1 cellular context compared by ENCODE assay signal in genomic region chr5:74020488-74020887, GRCh38.
TF ChIP-seq lines count a peak whose summit lies in the region.

No MANE protein-coding gene starts in this region.

TF ChIP-seq in WTC11, 78 proteins besides CTCF, POLR2A, EP300 and RAD21 (continued from another document):
- TF ChIP-seq MLX (CRISPR knock-in tag; IDR thresholded peaks at IDR 0.05) (no peak), NFYB (CRISPR knock-in tag; conservative IDR thresholded peaks at IDR 0.05; ENCODE audit: low read depth) (no peak), ATF2 (CRISPR knock-in tag; IDR thresholded peaks at IDR 0.05; ENCODE audit: borderline replicate concordance, low read depth) (no peak), E2F1 (CRISPR knock-in tag; IDR thresholded peaks at IDR 0.05) (no peak), MYBL2 (CRISPR knock-in tag; IDR thresholded peaks at IDR 0.05) (no peak), E2F4 (CRISPR knock-in tag; IDR thresholded peaks at IDR 0.05; ENCODE audit: borderline replicate concordance, low read depth) (no peak), ZNF671 (CRISPR knock-in tag; IDR thresholded peaks at IDR 0.05) (no peak), ZNF512 (CRISPR knock-in tag; IDR thresholded peaks at IDR 0.05; ENCODE audit: borderline replicate concordance) (no peak), ATF3 (CRISPR knock-in tag; conservative IDR thresholded peaks at IDR 0.05) (no peak)
